In the genomic region with DNA sequence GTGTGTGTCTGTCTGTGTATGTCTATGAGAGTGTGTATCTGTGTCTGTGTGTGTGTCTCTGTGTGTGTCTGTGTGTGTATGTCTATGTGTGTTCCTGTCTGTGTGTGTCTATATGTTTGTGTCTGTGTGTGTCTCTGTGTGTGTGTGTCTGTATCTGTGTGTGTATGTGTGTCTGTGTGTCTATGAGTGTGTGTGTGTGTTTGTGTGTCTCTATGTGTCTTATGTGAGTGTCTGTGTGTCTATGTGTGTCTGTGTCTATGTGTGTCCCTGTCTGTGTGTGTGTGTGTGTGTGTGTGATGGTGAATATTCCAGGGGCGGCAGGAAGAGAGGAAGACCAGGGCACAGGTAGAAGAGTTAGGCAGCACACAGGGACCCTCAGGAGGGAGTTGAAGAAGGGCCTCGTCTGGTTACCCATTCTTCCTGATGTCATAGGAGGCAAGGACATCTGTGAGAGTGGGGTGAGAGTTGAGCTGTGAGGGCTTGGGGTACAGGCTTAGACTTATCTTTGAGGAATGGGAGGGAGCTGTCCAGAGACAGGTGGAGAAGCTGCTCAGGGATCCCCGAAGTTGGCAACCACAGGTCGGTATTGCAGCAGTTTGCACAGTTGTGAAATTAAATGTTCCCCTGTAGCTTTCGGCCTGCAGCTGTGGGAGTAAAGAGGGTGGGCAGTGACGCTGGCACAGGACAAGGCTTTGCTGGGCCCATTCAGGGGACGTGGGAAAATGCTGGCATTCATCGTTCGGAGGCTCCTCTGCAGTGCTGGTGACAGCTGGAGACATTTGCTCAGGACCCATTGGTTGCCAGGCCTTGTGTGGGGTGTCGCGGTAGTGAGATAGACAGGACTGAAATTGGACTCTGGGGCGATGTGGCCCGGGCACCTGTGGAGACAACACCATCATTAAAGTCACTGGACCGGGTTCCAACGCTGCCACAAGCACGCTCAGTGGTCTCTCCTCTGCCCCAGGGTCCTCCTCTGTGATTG, we compare ENCODE assay signal across 1 cellular context.
TF ChIP-seq lines count a peak whose summit lies in the region.

No MANE protein-coding gene starts in this region.

TF ChIP-seq in K562, 482 proteins besides CTCF, POLR2A, EP300 and RAD21 (continued from another document):
- TF ChIP-seq, protein P1, sequence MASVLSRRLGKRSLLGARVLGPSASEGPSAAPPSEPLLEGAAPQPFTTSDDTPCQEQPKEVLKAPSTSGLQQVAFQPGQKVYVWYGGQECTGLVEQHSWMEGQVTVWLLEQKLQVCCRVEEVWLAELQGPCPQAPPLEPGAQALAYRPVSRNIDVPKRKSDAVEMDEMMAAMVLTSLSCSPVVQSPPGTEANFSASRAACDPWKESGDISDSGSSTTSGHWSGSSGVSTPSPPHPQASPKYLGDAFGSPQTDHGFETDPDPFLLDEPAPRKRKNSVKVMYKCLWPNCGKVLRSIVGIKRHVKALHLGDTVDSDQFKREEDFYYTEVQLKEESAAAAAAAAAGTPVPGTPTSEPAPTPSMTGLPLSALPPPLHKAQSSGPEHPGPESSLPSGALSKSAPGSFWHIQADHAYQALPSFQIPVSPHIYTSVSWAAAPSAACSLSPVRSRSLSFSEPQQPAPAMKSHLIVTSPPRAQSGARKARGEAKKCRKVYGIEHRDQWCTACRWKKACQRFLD (CRISPR knock-in tag; IDR thresholded peaks at IDR 0.05): no peak
- no peak for TF ChIP-seq EP400 (IDR thresholded peaks at IDR 0.05)
- TF ChIP-seq SMAD3 (CRISPR knock-in tag; conservative IDR thresholded peaks at IDR 0.05): no peak
- TF ChIP-seq, protein P2, sequence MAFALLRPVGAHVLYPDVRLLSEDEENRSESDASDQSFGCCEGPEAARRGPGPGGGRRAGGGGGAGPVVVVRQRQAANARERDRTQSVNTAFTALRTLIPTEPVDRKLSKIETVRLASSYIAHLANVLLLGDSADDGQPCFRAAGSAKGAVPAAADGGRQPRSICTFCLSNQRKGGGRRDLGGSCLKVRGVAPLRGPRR (CRISPR knock-in tag; IDR thresholded peaks at IDR 0.05): no peak
- TF ChIP-seq, protein P3, sequence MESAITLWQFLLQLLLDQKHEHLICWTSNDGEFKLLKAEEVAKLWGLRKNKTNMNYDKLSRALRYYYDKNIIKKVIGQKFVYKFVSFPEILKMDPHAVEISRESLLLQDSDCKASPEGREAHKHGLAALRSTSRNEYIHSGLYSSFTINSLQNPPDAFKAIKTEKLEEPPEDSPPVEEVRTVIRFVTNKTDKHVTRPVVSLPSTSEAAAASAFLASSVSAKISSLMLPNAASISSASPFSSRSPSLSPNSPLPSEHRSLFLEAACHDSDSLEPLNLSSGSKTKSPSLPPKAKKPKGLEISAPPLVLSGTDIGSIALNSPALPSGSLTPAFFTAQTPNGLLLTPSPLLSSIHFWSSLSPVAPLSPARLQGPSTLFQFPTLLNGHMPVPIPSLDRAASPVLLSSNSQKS (CRISPR knock-in tag; IDR thresholded peaks at IDR 0.05): no peak
- TF ChIP-seq, protein P4, sequence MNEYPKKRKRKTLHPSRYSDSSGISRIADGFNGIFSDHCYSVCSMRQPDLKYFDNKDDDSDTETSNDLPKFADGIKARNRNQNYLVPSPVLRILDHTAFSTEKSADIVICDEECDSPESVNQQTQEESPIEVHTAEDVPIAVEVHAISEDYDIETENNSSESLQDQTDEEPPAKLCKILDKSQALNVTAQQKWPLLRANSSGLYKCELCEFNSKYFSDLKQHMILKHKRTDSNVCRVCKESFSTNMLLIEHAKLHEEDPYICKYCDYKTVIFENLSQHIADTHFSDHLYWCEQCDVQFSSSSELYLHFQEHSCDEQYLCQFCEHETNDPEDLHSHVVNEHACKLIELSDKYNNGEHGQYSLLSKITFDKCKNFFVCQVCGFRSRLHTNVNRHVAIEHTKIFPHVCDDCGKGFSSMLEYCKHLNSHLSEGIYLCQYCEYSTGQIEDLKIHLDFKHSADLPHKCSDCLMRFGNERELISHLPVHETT (CRISPR knock-in tag; conservative IDR thresholded peaks at IDR 0.05 in 1 of 2, IDR thresholded peaks at IDR 0.05 in 1 of 2): no peak
- no peak for TF ChIP-seq ZNF644 (tag; IDR thresholded peaks at IDR 0.05; ENCODE audit: low read depth)
TF ChIP-seq in K562: peak in this region for 0.
